ENCODE assay signal across 15 cellular contexts in the genomic region with DNA sequence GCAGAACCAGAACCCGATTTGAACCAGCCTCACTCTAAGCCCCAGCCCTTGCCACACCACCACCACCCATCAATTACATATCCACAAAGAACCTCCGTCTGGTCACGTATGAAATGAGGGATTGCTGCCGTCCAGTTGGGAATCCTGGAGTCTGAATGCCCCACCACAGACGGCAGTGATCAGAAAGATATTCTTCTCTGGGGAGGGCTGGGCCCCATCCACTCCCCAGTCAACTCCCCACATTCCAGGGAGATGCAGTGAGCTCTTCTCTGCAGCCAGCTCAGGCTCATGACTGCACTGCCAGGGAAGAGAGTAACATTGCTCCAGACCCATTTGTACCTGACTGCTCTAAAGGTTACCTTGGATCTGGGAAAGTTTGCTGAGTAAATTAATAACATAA. TPM values are rescaled to one million over a fixed set of nuclear protein-coding genes. Genes with fewer than 3 reads are reported as not detected.
DNase-seq lines count a peak whose midpoint lies in the region; ATAC-seq, FAIRE-seq and TF ChIP-seq lines count a peak whose summit lies in the region.
"Had no signal": no experiment of that assay in that cellular context is flagged by ENCODE, and none has a peak within 500 bp of the region (broad histone marks: within the 10 kb centered on the region; RNA-seq: fewer than 3 reads in every experiment).

No MANE protein-coding gene starts in this region.

- no peak for FAIRE-seq in GM12891 (lab: Jason Lieb, UNC)

- no peak for ATAC-seq in gastroesophageal sphincter

- H3K4me1 ChIP-seq in gastroesophageal sphincter: peaks cover 0 to 38% (median 8%) of the 10 kb centered on the region in 3 donors

- WGBS in gastroesophageal sphincter (ENCODE audit: low coverage in 1 of 2), 2 donors: 82% methylated on average over 4 of the region's 5 CpGs; no CpG with 5 or more reads in 1 of the 2 donors

- H3K27ac ChIP-seq in VCaP: peak overlapping the region; percentile 97
- peak overlapping the region in 15 of 21 experiments; percentile 2 to 81 (median 47) for H3K27ac ChIP-seq in skin epidermis
- no peak overlapping the region for H3K27ac ChIP-seq in gastroesophageal sphincter

- no peaks in the 10 kb centered on the region for H3K36me3 ChIP-seq in gastroesophageal sphincter

- no peak overlapping the region for H3K4me3 ChIP-seq in skin epidermis
- H3K4me3 ChIP-seq in gastroesophageal sphincter: no peak overlapping the region

- no peak for TF ChIP-seq POLR2A in gastroesophageal sphincter (IDR thresholded peaks at IDR 0.05)
- no peak for TF ChIP-seq POLR2A in GM12891 (IDR thresholded peaks at IDR 0.05; ENCODE audit: low read depth, low read length)

- no peaks in the 10 kb centered on the region for H3K9me3 ChIP-seq in gastroesophageal sphincter

- no peak for TF ChIP-seq EP300 in gastroesophageal sphincter (IDR thresholded peaks at IDR 0.05)

- DNase-seq in AG20443 (ENCODE audit: low spot score): peak; percentile 40
- DNase-seq in islet precursor cell: peak; percentile 61
- DNase-seq in activated T-cell treated with anti-CD3 and anti-CD28 coated beads, Interleukin-2, amount 50 U/mL, for 48 hours: no peak
- DNase-seq in GM12891 (ENCODE audit: insufficient read length, low spot score): no peak
- DNase-seq: ACHN; CD8-positive, alpha-beta memory T cell; DND-41; GF-D8; MM.1S; NCI-H1105; NCI-H1694 treated with DMSO at 0.1 percent for 48 hours; NCI-H774 had no signal

- TF ChIP-seq CTCF in VCaP (conservative IDR thresholded peaks at IDR 0.05) (no peak), gastroesophageal sphincter (IDR thresholded peaks at IDR 0.05) (no peak)

- H3K27me3 ChIP-seq in gastroesophageal sphincter: no peaks in the 10 kb centered on the region

TF ChIP-seq in GM12891, 5 proteins besides CTCF, POLR2A, EP300 and RAD21:
- TF ChIP-seq SPI1 (IDR thresholded peaks at IDR 0.05; ENCODE audit: low read depth, low read length): no peak

RNA-seq across cellular contexts. Expression of a gene that starts 18.3 kb away (rescaled TPM):
- total RNA-seq in gastroesophageal sphincter: 100 to 1,000 TPM; 118 to 150 (median 138) TPM
- polyA plus RNA-seq in GM12891 (2012; ENCODE audit: low read depth, missing spikeins): 26.3 TPM

Comparison
In these comparisons a context has a peak if more than half of its experiments do, and no peak if none do; other contexts are left out.
1. DNase-seq: peak in AG20443 (single experiment) and islet precursor cell (single experiment); none in activated T-cell treated with anti-CD3 and anti-CD28 coated beads, Interleukin-2, amount 50 U/mL, for 48 hours (0 of 2) and GM12891 (single experiment).
2. H3K27ac ChIP-seq: peak in VCaP (single experiment) and skin epidermis (15 of 21); none in gastroesophageal sphincter (0 of 4).